Comparison of ENCODE assay signal across 1 cellular context in the genomic region with DNA sequence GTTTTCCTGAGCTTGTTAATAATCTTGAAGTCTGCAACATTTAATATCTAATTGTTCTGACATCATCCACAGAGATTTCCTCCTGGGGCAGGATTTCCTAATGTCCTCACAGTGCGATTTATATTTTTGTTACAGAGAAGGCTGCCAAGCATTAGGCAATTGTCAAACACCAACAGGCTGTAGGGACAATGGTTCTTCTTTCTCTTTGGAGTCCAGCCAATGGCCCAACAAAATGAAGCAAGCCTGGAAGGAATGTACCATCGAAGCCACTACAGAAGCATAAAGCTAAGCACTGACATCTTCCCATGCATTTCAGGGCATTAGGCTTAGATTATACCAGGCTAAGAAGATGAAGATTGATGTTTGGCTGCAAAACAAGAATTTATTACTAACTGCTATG.
TF ChIP-seq lines count a peak whose summit lies in the region.

No MANE protein-coding gene starts in this region.

TF ChIP-seq in liver, 16 proteins besides CTCF, POLR2A, EP300 and RAD21 (continued from another document):
- TF ChIP-seq, protein P1, sequence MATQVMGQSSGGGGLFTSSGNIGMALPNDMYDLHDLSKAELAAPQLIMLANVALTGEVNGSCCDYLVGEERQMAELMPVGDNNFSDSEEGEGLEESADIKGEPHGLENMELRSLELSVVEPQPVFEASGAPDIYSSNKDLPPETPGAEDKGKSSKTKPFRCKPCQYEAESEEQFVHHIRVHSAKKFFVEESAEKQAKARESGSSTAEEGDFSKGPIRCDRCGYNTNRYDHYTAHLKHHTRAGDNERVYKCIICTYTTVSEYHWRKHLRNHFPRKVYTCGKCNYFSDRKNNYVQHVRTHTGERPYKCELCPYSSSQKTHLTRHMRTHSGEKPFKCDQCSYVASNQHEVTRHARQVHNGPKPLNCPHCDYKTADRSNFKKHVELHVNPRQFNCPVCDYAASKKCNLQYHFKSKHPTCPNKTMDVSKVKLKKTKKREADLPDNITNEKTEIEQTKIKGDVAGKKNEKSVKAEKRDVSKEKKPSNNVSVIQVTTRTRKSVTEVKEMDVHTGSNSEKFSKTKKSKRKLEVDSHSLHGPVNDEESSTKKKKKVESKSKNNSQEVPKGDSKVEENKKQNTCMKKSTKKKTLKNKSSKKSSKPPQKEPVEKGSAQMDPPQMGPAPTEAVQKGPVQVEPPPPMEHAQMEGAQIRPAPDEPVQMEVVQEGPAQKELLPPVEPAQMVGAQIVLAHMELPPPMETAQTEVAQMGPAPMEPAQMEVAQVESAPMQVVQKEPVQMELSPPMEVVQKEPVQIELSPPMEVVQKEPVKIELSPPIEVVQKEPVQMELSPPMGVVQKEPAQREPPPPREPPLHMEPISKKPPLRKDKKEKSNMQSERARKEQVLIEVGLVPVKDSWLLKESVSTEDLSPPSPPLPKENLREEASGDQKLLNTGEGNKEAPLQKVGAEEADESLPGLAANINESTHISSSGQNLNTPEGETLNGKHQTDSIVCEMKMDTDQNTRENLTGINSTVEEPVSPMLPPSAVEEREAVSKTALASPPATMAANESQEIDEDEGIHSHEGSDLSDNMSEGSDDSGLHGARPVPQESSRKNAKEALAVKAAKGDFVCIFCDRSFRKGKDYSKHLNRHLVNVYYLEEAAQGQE (IDR thresholded peaks at IDR 0.05) = peak; percentile 36
- TF ChIP-seq, protein P2, sequence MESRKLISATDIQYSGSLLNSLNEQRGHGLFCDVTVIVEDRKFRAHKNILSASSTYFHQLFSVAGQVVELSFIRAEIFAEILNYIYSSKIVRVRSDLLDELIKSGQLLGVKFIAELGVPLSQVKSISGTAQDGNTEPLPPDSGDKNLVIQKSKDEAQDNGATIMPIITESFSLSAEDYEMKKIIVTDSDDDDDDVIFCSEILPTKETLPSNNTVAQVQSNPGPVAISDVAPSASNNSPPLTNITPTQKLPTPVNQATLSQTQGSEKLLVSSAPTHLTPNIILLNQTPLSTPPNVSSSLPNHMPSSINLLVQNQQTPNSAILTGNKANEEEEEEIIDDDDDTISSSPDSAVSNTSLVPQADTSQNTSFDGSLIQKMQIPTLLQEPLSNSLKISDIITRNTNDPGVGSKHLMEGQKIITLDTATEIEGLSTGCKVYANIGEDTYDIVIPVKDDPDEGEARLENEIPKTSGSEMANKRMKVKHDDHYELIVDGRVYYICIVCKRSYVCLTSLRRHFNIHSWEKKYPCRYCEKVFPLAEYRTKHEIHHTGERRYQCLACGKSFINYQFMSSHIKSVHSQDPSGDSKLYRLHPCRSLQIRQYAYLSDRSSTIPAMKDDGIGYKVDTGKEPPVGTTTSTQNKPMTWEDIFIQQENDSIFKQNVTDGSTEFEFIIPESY (IDR thresholded peaks at IDR 0.05) = no peak
- TF ChIP-seq NR2F2 (IDR thresholded peaks at IDR 0.05) (no peak), JUND (IDR thresholded peaks at IDR 0.05) (peak; percentile 48 to 74), EGR1 (IDR thresholded peaks at IDR 0.05; ENCODE audit: low read depth in 2 of 2) (no peak), FOXA2 (IDR thresholded peaks at IDR 0.05) (peak; percentile 40), GABPA (IDR thresholded peaks at IDR 0.05 in 1 of 2, conservative IDR thresholded peaks at IDR 0.05 in 1 of 2) (peak in 1 of 2 donors; percentile 27), HNF4G (IDR thresholded peaks at IDR 0.05) (no peak), YY1 (IDR thresholded peaks at IDR 0.05) (peak; percentile 78)
- TF ChIP-seq, protein P3, sequence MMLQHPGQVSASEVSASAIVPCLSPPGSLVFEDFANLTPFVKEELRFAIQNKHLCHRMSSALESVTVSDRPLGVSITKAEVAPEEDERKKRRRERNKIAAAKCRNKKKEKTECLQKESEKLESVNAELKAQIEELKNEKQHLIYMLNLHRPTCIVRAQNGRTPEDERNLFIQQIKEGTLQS (IDR thresholded peaks at IDR 0.05) = peak; percentile 55
